ENCODE assay signal across 1 cellular context in genomic region chr1:61171346-61171745, GRCh38.
TF ChIP-seq lines count a peak whose summit lies in the region.

No MANE protein-coding gene starts in this region.

TF ChIP-seq in GM23338, 12 proteins besides CTCF, POLR2A, EP300 and RAD21 (continued from another document):
- TF ChIP-seq ZNF462 (CRISPR knock-in tag; IDR thresholded peaks at IDR 0.05) (no peak), NANOG (IDR thresholded peaks at IDR 0.05; ENCODE audit: borderline replicate concordance) (no peak), CREB1 (CRISPR knock-in tag; IDR thresholded peaks at IDR 0.05; ENCODE audit: low read depth) (no peak), ZNF331 (CRISPR knock-in tag; IDR thresholded peaks at IDR 0.05; ENCODE audit: low read depth) (no peak), JUNB (IDR thresholded peaks at IDR 0.05; ENCODE audit: unreplicated experiment) (no peak)
- TF ChIP-seq, protein P1, sequence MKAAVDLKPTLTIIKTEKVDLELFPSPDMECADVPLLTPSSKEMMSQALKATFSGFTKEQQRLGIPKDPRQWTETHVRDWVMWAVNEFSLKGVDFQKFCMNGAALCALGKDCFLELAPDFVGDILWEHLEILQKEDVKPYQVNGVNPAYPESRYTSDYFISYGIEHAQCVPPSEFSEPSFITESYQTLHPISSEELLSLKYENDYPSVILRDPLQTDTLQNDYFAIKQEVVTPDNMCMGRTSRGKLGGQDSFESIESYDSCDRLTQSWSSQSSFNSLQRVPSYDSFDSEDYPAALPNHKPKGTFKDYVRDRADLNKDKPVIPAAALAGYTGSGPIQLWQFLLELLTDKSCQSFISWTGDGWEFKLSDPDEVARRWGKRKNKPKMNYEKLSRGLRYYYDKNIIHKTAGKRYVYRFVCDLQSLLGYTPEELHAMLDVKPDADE (IDR thresholded peaks at IDR 0.05) = no peak
- TF ChIP-seq, protein P2, sequence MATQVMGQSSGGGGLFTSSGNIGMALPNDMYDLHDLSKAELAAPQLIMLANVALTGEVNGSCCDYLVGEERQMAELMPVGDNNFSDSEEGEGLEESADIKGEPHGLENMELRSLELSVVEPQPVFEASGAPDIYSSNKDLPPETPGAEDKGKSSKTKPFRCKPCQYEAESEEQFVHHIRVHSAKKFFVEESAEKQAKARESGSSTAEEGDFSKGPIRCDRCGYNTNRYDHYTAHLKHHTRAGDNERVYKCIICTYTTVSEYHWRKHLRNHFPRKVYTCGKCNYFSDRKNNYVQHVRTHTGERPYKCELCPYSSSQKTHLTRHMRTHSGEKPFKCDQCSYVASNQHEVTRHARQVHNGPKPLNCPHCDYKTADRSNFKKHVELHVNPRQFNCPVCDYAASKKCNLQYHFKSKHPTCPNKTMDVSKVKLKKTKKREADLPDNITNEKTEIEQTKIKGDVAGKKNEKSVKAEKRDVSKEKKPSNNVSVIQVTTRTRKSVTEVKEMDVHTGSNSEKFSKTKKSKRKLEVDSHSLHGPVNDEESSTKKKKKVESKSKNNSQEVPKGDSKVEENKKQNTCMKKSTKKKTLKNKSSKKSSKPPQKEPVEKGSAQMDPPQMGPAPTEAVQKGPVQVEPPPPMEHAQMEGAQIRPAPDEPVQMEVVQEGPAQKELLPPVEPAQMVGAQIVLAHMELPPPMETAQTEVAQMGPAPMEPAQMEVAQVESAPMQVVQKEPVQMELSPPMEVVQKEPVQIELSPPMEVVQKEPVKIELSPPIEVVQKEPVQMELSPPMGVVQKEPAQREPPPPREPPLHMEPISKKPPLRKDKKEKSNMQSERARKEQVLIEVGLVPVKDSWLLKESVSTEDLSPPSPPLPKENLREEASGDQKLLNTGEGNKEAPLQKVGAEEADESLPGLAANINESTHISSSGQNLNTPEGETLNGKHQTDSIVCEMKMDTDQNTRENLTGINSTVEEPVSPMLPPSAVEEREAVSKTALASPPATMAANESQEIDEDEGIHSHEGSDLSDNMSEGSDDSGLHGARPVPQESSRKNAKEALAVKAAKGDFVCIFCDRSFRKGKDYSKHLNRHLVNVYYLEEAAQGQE (IDR thresholded peaks at IDR 0.05; ENCODE audit: unreplicated experiment) = no peak
